Comparison of ENCODE assay signal across 8 cellular contexts in the genomic region with DNA sequence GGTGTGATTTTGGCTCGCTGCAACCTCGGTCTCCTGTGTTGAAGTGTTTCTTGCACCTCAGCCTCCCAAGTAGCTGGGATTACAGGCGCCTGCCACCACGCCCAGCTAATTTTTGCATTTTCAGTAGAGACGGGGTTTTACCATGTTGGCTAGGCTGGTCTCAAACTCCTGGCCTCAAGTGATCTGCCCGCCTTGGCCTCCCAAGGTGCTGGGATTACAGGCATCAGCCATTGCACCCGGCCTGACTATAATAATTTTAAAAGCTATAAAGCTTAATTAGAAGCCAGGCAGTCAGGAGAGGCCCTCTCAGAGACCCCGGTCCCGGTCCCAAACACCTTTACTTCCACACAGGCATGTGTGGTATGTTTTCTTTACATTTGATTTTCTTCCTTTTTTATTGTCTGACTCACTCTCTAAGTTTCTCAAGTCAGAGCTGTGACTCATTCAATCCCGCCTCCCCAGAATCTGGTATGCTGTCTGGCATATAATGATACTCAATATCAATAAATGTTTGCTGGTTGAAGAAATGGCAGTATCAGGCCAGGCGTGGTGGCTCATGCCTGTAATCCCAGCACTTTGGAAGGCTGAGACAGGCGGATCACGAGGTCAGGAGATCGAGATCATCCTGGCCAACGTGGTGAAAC. TPM values are rescaled to one million over a fixed set of nuclear protein-coding genes. Genes with fewer than 3 reads are reported as not detected.
A peak's percentile ranks its signal among the peaks of the same experiment; 100 is the strongest.
DNase-seq lines count a peak whose midpoint lies in the region; ATAC-seq and TF ChIP-seq lines count a peak whose summit lies in the region.
"Not testable (repeated sequence)": the region's sequence is repeated elsewhere in the genome, so short reads cannot be mapped to it uniquely, and the experiment has no call there.

No MANE protein-coding gene starts in this region.

- peaks cover 32% of the 10 kb centered on the region for H3K4me1 ChIP-seq in CD8-positive, alpha-beta T cell (ENCODE audit: insufficient read depth, low read length)
- H3K4me1 ChIP-seq in IMR-90 (ENCODE audit: control insufficient read depth, insufficient read depth, low read length) (peaks cover 29% of the 10 kb centered on the region), mammary epithelial cell (ENCODE audit: insufficient read depth, low read length) (peaks cover 18% of the 10 kb centered on the region), gastroesophageal sphincter (peaks cover 12 to 99% (median 21%) of the 10 kb centered on the region in 3 donors), stomach (peaks cover 49 to 97% (median 72%) of the 10 kb centered on the region in 4 donors)

- H2AK5ac ChIP-seq in IMR-90 (ENCODE audit: low read depth, low read length): peak overlapping the region; percentile 31; the same call in 1 of the 2 replicates

- H3K9me3 ChIP-seq in CD8-positive, alpha-beta T cell (ENCODE audit: low read length); IMR-90 (ENCODE audit: control insufficient read depth, insufficient read depth, low read length); SK-N-MC (ENCODE audit: low read depth, low read length); mammary epithelial cell (replicated peaks; ENCODE audit: insufficient read depth, low read length); gastroesophageal sphincter; stomach: not testable (repeated sequence)

- H2BK15ac ChIP-seq in IMR-90 (ENCODE audit: low read depth, low read length): not testable (repeated sequence)

- not testable (repeated sequence) for H3K14ac ChIP-seq in IMR-90 (replicated peaks; ENCODE audit: low read depth, low read length)

- H3K9ac ChIP-seq in IMR-90 (ENCODE audit: low read depth, low read length); SK-N-MC (ENCODE audit: insufficient read length); mammary epithelial cell (ENCODE audit: insufficient read depth, low read length): not testable (repeated sequence)

- WGBS in IMR-90 (ENCODE audit: extremely low coverage in 2 of 2, insufficient read length in 1 of 2), 2 experiments: 80% methylated on average over 1 of the region's 15 CpGs; no CpG with 5 or more reads in 1 of the 2 experiments
- WGBS in mammary epithelial cell (ENCODE audit: low coverage, missing lambda C conversion rate): 32% methylated on average over 13 of the region's 15 CpGs
- 65 to 77% methylated on average over 9 to 12 of the region's 15 CpGs for WGBS in gastroesophageal sphincter (ENCODE audit: low coverage in 1 of 2), 2 donors
- 76 to 85% (median 79%) methylated on average over 15 of the region's 15 CpGs for WGBS in stomach, 5 donors

- CTCF ChIA-PET in CD8-positive, alpha-beta T cell (lab: Charles Lee): interaction anchor here (1.3 to 2.5 kb wide), 7 partner anchors 9 to 124 kb away, joined by 3 to 11 read pairs (median 4); a partner anchor contains a TSS
- CTCF ChIA-PET in IMR-90 (lab: Yijun Ruan, JAX) (interaction anchor here (0.5 kb wide), 1 partner anchor 339 kb away, joined by 5 read pairs; no protein-coding TSS in a partner anchor), mammary epithelial cell (lab: Charles Lee; ENCODE audit: low non-redundant PET) (interaction anchor here (0.6 kb wide), 2 partner anchors 34 to 63 kb away, joined by 3 to 5 read pairs; no protein-coding TSS in a partner anchor)

- not testable (repeated sequence) for H3K4me3 ChIP-seq in CD8-positive, alpha-beta T cell (ENCODE audit: low read depth, low read length); IMR-90 (ENCODE audit: insufficient read depth, low read depth, low read length); SK-N-MC; mammary epithelial cell (replicated peaks in 1 of 3; ENCODE audit: insufficient read depth in 1 of 3, low read depth in 2 of 3, low read length in 3 of 3); gastroesophageal sphincter; stomach

- peaks cover 72% of the 10 kb centered on the region for H3K4me1 Mint-ChIP-seq in CD8-positive, alpha-beta T cell (ENCODE audit: low read depth)

- dilution Hi-C loops in IMR-90 (cut with HindIII; ENCODE audit: low sequenced_read_pairs, unreplicated experiment); mammary epithelial cell (cut with HindIII; ENCODE audit: low sequenced_read_pairs): not testable (repeated sequence)

- H4K91ac ChIP-seq in IMR-90 (ENCODE audit: insufficient read depth, low read depth, low read length): not testable (repeated sequence)

- peaks cover 47% of the 10 kb centered on the region for H3K36me3 Mint-ChIP-seq in CD8-positive, alpha-beta T cell

- not testable (repeated sequence) for H4K5ac ChIP-seq in IMR-90 (ENCODE audit: low read depth, low read length)

- in situ Hi-C loops in IMR-90 (cut with MboI; ENCODE audit: low sequenced_read_pairs); mammary epithelial cell (cut with MboI; ENCODE audit: low sequenced_read_pairs in 2 of 2): not testable (repeated sequence)

- H2AK9ac ChIP-seq in IMR-90 (replicated peaks; ENCODE audit: low read depth, low read length, poor library complexity): not testable (repeated sequence)

- H4K8ac ChIP-seq in IMR-90 (ENCODE audit: low read depth in 2 of 2, low read length in 2 of 2): not testable (repeated sequence)

- peak; percentile 31 for ATAC-seq in CD8-positive, alpha-beta T cell
- ATAC-seq in IMR-90 (ENCODE audit: low read depth): peak; percentile 80
- not testable (repeated sequence) for ATAC-seq in gastroesophageal sphincter

- peaks cover 99% of the 10 kb centered on the region for H3K79me2 ChIP-seq in mammary epithelial cell (ENCODE audit: insufficient read depth, low read length)

- intact Hi-C loops in CD8-positive, alpha-beta T cell (cut with DNase I, micrococcal nuclease); IMR-90 (cut with micrococcal nuclease); mammary epithelial cell (cut with micrococcal nuclease); stomach (cut with DNase I; ENCODE audit: low total_unique reads): not testable (repeated sequence)

- POLR2A ChIA-PET in CD8-positive, alpha-beta T cell (lab: Charles Lee): interaction anchor here (0.6 to 0.9 kb wide), 2 partner anchors 13 to 58 kb away, joined by 4 to 6 read pairs; no protein-coding TSS in a partner anchor
- POLR2A ChIA-PET in IMR-90 (lab: Charles Lee; ENCODE audit: unreplicated experiment): interaction anchor here (0.5 to 0.6 kb wide), 2 partner anchors 10 to 223 kb away, joined by 3 to 12 read pairs; no protein-coding TSS in a partner anchor

- H3K56ac ChIP-seq in IMR-90 (ENCODE audit: extremely low read depth, insufficient read depth, low read length): not testable (repeated sequence)

- not testable (repeated sequence) for H3K9me3 Mint-ChIP-seq in CD8-positive, alpha-beta T cell

- DNase-seq in CD8-positive, alpha-beta T cell; SK-N-MC (ENCODE audit: low read depth, low spot score); stomach: not testable (repeated sequence)
- DNase-seq in IMR-90 (peak; percentile 91), activated T-cell treated with anti-CD3 and anti-CD28 coated beads for 48 hours (ENCODE audit: low read depth) (peak; percentile 34), mammary epithelial cell (peak; percentile 90), pulmonary artery endothelial cell (ENCODE audit: low read depth, low spot score) (peak; percentile 59)

- H3K27me3 Mint-ChIP-seq in CD8-positive, alpha-beta T cell (ENCODE audit: low read depth): not testable (repeated sequence)

- not testable (repeated sequence) for H3K27me3 ChIP-seq in CD8-positive, alpha-beta T cell (ENCODE audit: insufficient read depth, low read length); IMR-90 (ENCODE audit: control insufficient read depth, insufficient read depth, low read length); mammary epithelial cell (ENCODE audit: insufficient read depth, low read length); gastroesophageal sphincter; stomach

- H2BK120ac ChIP-seq in IMR-90 (ENCODE audit: low read depth, low read length): not testable (repeated sequence)

- not testable (repeated sequence) for H3K18ac ChIP-seq in IMR-90 (ENCODE audit: low read depth, low read length)

- H4K20me1 ChIP-seq in IMR-90 (ENCODE audit: insufficient read depth, low read length): peaks cover 81% of the 10 kb centered on the region
- H4K20me1 ChIP-seq in mammary epithelial cell (ENCODE audit: insufficient read depth, low read length): not testable (repeated sequence)

- H2BK20ac ChIP-seq in IMR-90 (ENCODE audit: low read depth, low read length): not testable (repeated sequence)

- TF ChIP-seq CTCF in CD8-positive, alpha-beta T cell (IDR thresholded peaks at IDR 0.05); IMR-90 (conservative IDR thresholded peaks at IDR 0.05; ENCODE audit: low read depth, low read length); mammary epithelial cell (conservative IDR thresholded peaks at IDR 0.05 in 1 of 2, IDR thresholded peaks at IDR 0.05 in 1 of 2; ENCODE audit: extremely low read depth in 1 of 2, insufficient read depth in 1 of 2, low read depth in 1 of 2, low read length in 2 of 2); gastroesophageal sphincter (IDR thresholded peaks at IDR 0.05); stomach (IDR thresholded peaks at IDR 0.05): not testable (repeated sequence)

- not testable (repeated sequence) for BruUV-seq in IMR-90 (replicated peaks; lab: Mats Ljungman, UMichigan); mammary epithelial cell (replicated peaks; lab: Mats Ljungman, UMichigan)

- not testable (repeated sequence) for TF ChIP-seq EP300 in gastroesophageal sphincter (IDR thresholded peaks at IDR 0.05); stomach (IDR thresholded peaks at IDR 0.05)

- H3K27ac Mint-ChIP-seq in CD8-positive, alpha-beta T cell: not testable (repeated sequence)

- H3K27ac ChIP-seq in CD8-positive, alpha-beta T cell (ENCODE audit: low read depth, low read length): not testable (repeated sequence)
- H3K27ac ChIP-seq in IMR-90 (ENCODE audit: insufficient read depth, low read length) (0 out of 2 replicates have a peak overlapping the region, but pooled peaks have one; percentile 13), SK-N-MC (peak overlapping the region; percentile 22; the same call in 1 of the 2 replicates), mammary epithelial cell (ENCODE audit: insufficient read depth, low read depth, low read length) (peak overlapping the region; percentile 52), gastroesophageal sphincter (peak overlapping the region in 3 of 4 donors; percentile 67 to 98 (median 96)), stomach (peak overlapping the region in 4 of 5 donors; percentile 24 to 65 (median 48))

- not testable (repeated sequence) for H2BK5ac ChIP-seq in IMR-90 (ENCODE audit: low read depth, low read length, poor library complexity, severe bottlenecking)

- not testable (repeated sequence) for H3K4ac ChIP-seq in IMR-90 (ENCODE audit: low read depth, low read length)

- H3K9me1 ChIP-seq in IMR-90 (ENCODE audit: insufficient read depth, low read length): peaks cover 31% of the 10 kb centered on the region

- not testable (repeated sequence) for H3K4me2 ChIP-seq in IMR-90 (ENCODE audit: low read depth, low read length)
- H3K4me2 ChIP-seq in mammary epithelial cell (ENCODE audit: insufficient read depth, low read depth, low read length): peak overlapping the region; percentile 36

- TF ChIP-seq RAD21 in IMR-90 (IDR thresholded peaks at IDR 0.05; ENCODE audit: low read length): not testable (repeated sequence)

- not testable (repeated sequence) for H3K36me3 ChIP-seq in CD8-positive, alpha-beta T cell (ENCODE audit: insufficient read depth, low read length); IMR-90 (ENCODE audit: control insufficient read depth, insufficient read depth, low read length); mammary epithelial cell (ENCODE audit: insufficient read depth, low read length); gastroesophageal sphincter; stomach
- H3K36me3 ChIP-seq in SK-N-MC (ENCODE audit: insufficient read depth, low read length): peaks cover 11% of the 10 kb centered on the region; the same call in 1 of the 2 replicates

- not testable (repeated sequence) for H3K23ac ChIP-seq in IMR-90 (ENCODE audit: low read depth, low read length)

- TF ChIP-seq POLR2A in IMR-90 (IDR thresholded peaks at IDR 0.05; ENCODE audit: low read depth, low read length); gastroesophageal sphincter (IDR thresholded peaks at IDR 0.05); stomach (IDR thresholded peaks at IDR 0.05): not testable (repeated sequence)

- not testable (repeated sequence) for H3K4me3 Mint-ChIP-seq in CD8-positive, alpha-beta T cell

- not testable (repeated sequence) for H2AFZ ChIP-seq in IMR-90 (replicated peaks; ENCODE audit: low read length, poor library complexity); mammary epithelial cell (ENCODE audit: low read depth, low read length)

- peaks cover 8 to 63% of the 10 kb centered on the region in 2 experiments for H3K79me1 ChIP-seq in IMR-90 (ENCODE audit: low read depth in 1 of 2, low read length in 2 of 2)

RNA-seq across cellular contexts. Expression of a gene that starts 9.4 kb away (rescaled TPM):
- total RNA-seq in CD8-positive, alpha-beta T cell: 100 to 1,000 TPM; 108 to 112 TPM
- 20.1 and 41.4 TPM in 2 replicates for total RNA-seq in IMR-90 (2012; rRNA removed)
- polyA plus RNA-seq in IMR-90 (2012; rRNA removed): 128 and 138 TPM in 2 replicates
- 46.2 and 74.3 TPM in 2 replicates for polyA plus RNA-seq in IMR-90 (2012; cell fraction: cytosol; rRNA removed)
- 37.1 and 141 TPM in 2 replicates for polyA plus RNA-seq in IMR-90 (2012; cell fraction: nucleus; rRNA removed; ENCODE audit: low replicate concordance)
- 100 to 1,000 TPM in 1 of 2 donors, 10 to 100 TPM in 1; 54.8 to 119 TPM for total RNA-seq in mammary epithelial cell
- 109 TPM for polyA plus RNA-seq in mammary epithelial cell
- 157 TPM for polyA minus RNA-seq in mammary epithelial cell
- total RNA-seq in gastroesophageal sphincter: 100 to 1,000 TPM in 2 of 4 donors, 10 to 100 TPM in 2; 69.3 to 110 (median 87.9) TPM
- total RNA-seq in pulmonary artery endothelial cell: 38.1 and 46.9 TPM in 2 replicates
- 100 to 1,000 TPM in 1 of 5 donors, 10 to 100 TPM in 4; 52.6 to 111 (median 61.8) TPM for total RNA-seq in stomach
- 10 to 100 TPM; 64.7 to 90.3 (median 80.3) TPM for polyA plus RNA-seq in stomach

RNA-seq across cellular contexts. Expression of a gene that starts 49.9 kb away (rescaled TPM):
- total RNA-seq in CD8-positive, alpha-beta T cell: 10 to 100 TPM; 19.0 to 20.8 TPM
- total RNA-seq in IMR-90 (2012; rRNA removed): 24.0 and 25.3 TPM in 2 replicates
- 59.9 and 67.6 TPM in 2 replicates for polyA plus RNA-seq in IMR-90 (2012; rRNA removed)
- 26.9 and 58.5 TPM in 2 replicates for polyA plus RNA-seq in IMR-90 (2012; cell fraction: cytosol; rRNA removed)
- 24.5 and 45.9 TPM in 2 replicates for polyA plus RNA-seq in IMR-90 (2012; cell fraction: nucleus; rRNA removed; ENCODE audit: low replicate concordance)
- total RNA-seq in mammary epithelial cell: 10 to 100 TPM; 28.8 to 29.5 TPM
- polyA plus RNA-seq in mammary epithelial cell: 66.2 TPM
- polyA minus RNA-seq in mammary epithelial cell: 90.1 TPM
- 10 to 100 TPM; 24.1 to 46.3 (median 31.8) TPM for total RNA-seq in gastroesophageal sphincter
- total RNA-seq in pulmonary artery endothelial cell: 35.3 and 38.7 TPM in 2 replicates
- 10 to 100 TPM in 3 of 5 donors, 1 to 10 TPM in 2; 1.8 to 79.4 (median 19.4) TPM for total RNA-seq in stomach
- polyA plus RNA-seq in stomach: 10 to 100 TPM; 10.5 to 28.7 (median 15.5) TPM
